In genomic region chr22:42805016-42805997, GRCh38 we compare ENCODE assay signal across 9 cellular contexts. TPM values are rescaled to one million over a fixed set of nuclear protein-coding genes. Genes with fewer than 3 reads are reported as not detected.
DNase-seq lines count a peak whose midpoint lies in the region; ATAC-seq and TF ChIP-seq lines count a peak whose summit lies in the region.
"Had no signal": no experiment of that assay in that cellular context is flagged by ENCODE, and none has a peak within 500 bp of the region (broad histone marks: within the 10 kb centered on the region; RNA-seq: fewer than 3 reads in every experiment).

No MANE protein-coding gene starts in this region.

- H3K9me3 ChIP-seq in stomach = no peaks in the 10 kb centered on the region

- no peak for TF ChIP-seq RAD21 in Ishikawa (IDR thresholded peaks at IDR 0.05; ENCODE audit: low read depth)

- DNase-seq in astrocyte of the hippocampus (ENCODE audit: low read depth, low spot score) (peak; percentile 69), stomach (peak; percentile 89), GM13976 (ENCODE audit: low spot score) (no peak), A172 (ENCODE audit: low spot score) (no peak), left colon (no peak)

- no peak overlapping the region for H3K4me3 ChIP-seq in stomach
- H3K4me3 ChIP-seq: GM12878 had no signal

- no peak for TF ChIP-seq POLR2A in stomach (IDR thresholded peaks at IDR 0.05)

- H3K27me3 ChIP-seq in layer of hippocampus (ENCODE audit: control insufficient read depth, insufficient read depth, low read length) (no peaks in the 10 kb centered on the region), stomach (no peaks in the 10 kb centered on the region)

- intact Hi-C loops in stomach (cut with DNase I; ENCODE audit: low total_unique reads) = no loop called here
- intact Hi-C loops in left colon (cut with DNase I, micrococcal nuclease) = no loop called here

- TF ChIP-seq EP300 in Ishikawa (IDR thresholded peaks at IDR 0.05; ENCODE audit: borderline replicate concordance) (peak; percentile 17; the same call in 1 of the 2 replicates), stomach (IDR thresholded peaks at IDR 0.05) (no peak)

- no peak for ATAC-seq in left colon
- ATAC-seq in GM18873 (IDR thresholded peaks at IDR 0.05; ENCODE audit: low FRiP score, unreplicated experiment) = no peak
- ATAC-seq: GM12878 had no signal

- H3K4me1 ChIP-seq in stomach = peaks cover 27 to 65% (median 41%) of the 10 kb centered on the region in 4 donors

- in situ Hi-C loops in GM13976 (cut with MboI; ENCODE audit: low sequenced_read_pairs, unreplicated experiment) = no loop called here

- WGBS in stomach, 5 donors = 25 to 48% (median 36%) methylated on average over 9 to 13 of the region's 13 CpGs

- TF ChIP-seq CTCF in stomach (IDR thresholded peaks at IDR 0.05) = peak in 1 of 7 experiments; percentile 16
- no peak for TF ChIP-seq CTCF in GM13976 (IDR thresholded peaks at IDR 0.05; ENCODE audit: borderline replicate concordance, control extremely low read depth, extremely low read depth, insufficient read depth, missing control alignments)

- peak overlapping the region; percentile 72 for H3K27ac ChIP-seq in layer of hippocampus (ENCODE audit: low read depth, low read length)
- peak overlapping the region; percentile 78 to 90 (median 84) for H3K27ac ChIP-seq in stomach

- peaks cover 38 to 99% (median 92%) of the 10 kb centered on the region in 4 donors for H3K36me3 ChIP-seq in stomach

TF ChIP-seq in Ishikawa, 13 proteins besides CTCF, POLR2A, EP300 and RAD21:
- no peak for TF ChIP-seq EGR1 (IDR thresholded peaks at IDR 0.05)
- no peak for TF ChIP-seq CREB1 (IDR thresholded peaks at IDR 0.05; ENCODE audit: low read depth)
- TF ChIP-seq NFIC (IDR thresholded peaks at IDR 0.05) = peak; percentile 60; the same call in 1 of the 2 replicates
- TF ChIP-seq USF1 (IDR thresholded peaks at IDR 0.05) = no peak
- TF ChIP-seq REST (IDR thresholded peaks at IDR 0.05; ENCODE audit: low read depth) = no peak
- no peak for TF ChIP-seq ZBTB7A (IDR thresholded peaks at IDR 0.05; ENCODE audit: low read depth)
- no peak for TF ChIP-seq TEAD4 (IDR thresholded peaks at IDR 0.05)
- TF ChIP-seq YY1 (IDR thresholded peaks at IDR 0.05; ENCODE audit: low read depth) = no peak
TF ChIP-seq in Ishikawa: peak in this region for 1.

RNA-seq across cellular contexts. Expression of gene ARFGAP3, which starts 51.8 kb away (rescaled TPM):
- 10 to 100 TPM in 4 of 5 donors, 1 to 10 TPM in 1; 4.6 to 77.5 (median 40.6) TPM for total RNA-seq in stomach
- polyA plus RNA-seq in stomach = 10 to 100 TPM; 23.2 to 51.9 (median 39.2) TPM
- total RNA-seq in A172 (2014; rRNA removed; shearing (Covaris generic)) = 27.7 and 33.0 TPM in 2 replicates
- 10 to 100 TPM; 36.9 to 42.1 TPM for total RNA-seq in left colon

Comparison
In these comparisons a context has a peak if more than half of its experiments do, and no peak if none do; other contexts are left out.
1. DNase-seq: peak in astrocyte of the hippocampus (single experiment) and stomach (single experiment); none in GM13976 (single experiment), A172 (single experiment) and left colon (0 of 2).